12 cellular contexts compared by ENCODE assay signal in the genomic region with DNA sequence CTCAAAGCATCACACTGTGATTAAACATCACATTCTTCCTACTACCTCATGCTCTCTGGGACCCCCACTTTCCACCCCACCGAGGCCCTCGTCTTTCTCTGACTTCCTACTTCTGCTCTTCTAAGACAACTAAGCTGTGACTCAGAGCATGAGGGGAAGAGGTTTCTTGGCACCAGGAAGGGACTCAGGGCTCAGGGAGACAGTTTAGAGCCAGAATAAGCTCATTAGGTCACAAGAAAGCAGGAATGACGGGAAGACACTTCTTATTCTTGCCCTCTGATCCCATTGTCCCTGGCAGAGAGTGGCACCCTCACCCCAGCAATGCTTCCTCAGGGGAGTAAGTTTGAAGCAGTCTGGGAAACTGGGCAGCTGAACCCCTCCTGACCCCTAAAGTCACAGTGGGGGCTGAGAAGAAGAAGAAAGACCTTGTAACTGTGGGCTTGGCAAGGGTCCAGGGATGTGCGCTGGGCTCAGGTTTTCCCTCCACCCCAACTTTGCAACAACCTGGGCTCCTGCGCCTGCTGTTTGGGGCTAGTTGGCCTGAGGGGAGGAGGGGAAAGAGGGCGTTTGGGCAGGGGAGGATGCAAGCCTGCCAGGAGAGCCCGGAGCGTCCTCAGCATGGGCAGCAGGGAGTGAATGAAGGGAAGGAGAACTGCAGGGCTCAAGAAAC.
DNase-seq lines count a peak whose midpoint lies in the region; ATAC-seq, FAIRE-seq and TF ChIP-seq lines count a peak whose summit lies in the region.
"Had no signal": no experiment of that assay in that cellular context is flagged by ENCODE, and none has a peak within 500 bp of the region (broad histone marks: within the 10 kb centered on the region; RNA-seq: fewer than 3 reads in every experiment).

No MANE protein-coding gene starts in this region.

- H3K9ac ChIP-seq in HepG2 (ENCODE audit: insufficient read depth, low read depth, low read length) = no peak overlapping the region

- H3K4me3 ChIP-seq in HepG2 (replicated peaks in 1 of 3; ENCODE audit: insufficient read depth in 1 of 3, low read depth in 2 of 3, low read length in 3 of 3) (no peak overlapping the region), thoracic aorta (peak overlapping the region; percentile 53)

- H3K36me3 ChIP-seq in HepG2 (replicated peaks in 1 of 2; ENCODE audit: control insufficient read depth in 1 of 2, insufficient read depth in 2 of 2, low read length in 2 of 2) (no peaks in the 10 kb centered on the region), thoracic aorta (no peaks in the 10 kb centered on the region)

- no peaks in the 10 kb centered on the region for H3K9me3 ChIP-seq in HepG2 (ENCODE audit: low read length)
- H3K9me3 ChIP-seq in thoracic aorta = no peaks in the 10 kb centered on the region

- FAIRE-seq in HepG2 (lab: Jason Lieb, UNC) = no peak
- FAIRE-seq: GM12891 had no signal

- TF ChIP-seq CTCF in HepG2 (CRISPR knock-in tag; IDR thresholded peaks at IDR 0.05) (no peak), thoracic aorta (IDR thresholded peaks at IDR 0.05) (no peak)

- TF ChIP-seq EP300 in HepG2 (IDR thresholded peaks at IDR 0.05; ENCODE audit: low read depth in 2 of 2, low read length in 2 of 2) (no peak), HepG2 (CRISPR knock-in tag; IDR thresholded peaks at IDR 0.05; ENCODE audit: borderline replicate concordance) (no peak)

- CTCF ChIA-PET in HepG2 (lab: Yijun Ruan, JAX; ENCODE audit: low intra/inter-chr PET ratio, low total read pairs) = no interaction called here

- WGBS in HepG2 (ENCODE audit: low lambda C conversion rate) = 71% methylated on average over 8 of the region's 8 CpGs

- no peak overlapping the region for H2AFZ ChIP-seq in HepG2 (ENCODE audit: low read length)

- peaks cover 0 to 25% of the 10 kb centered on the region in 2 experiments; a peak in 3 of 5 replicates for H3K27me3 ChIP-seq in HepG2 (ENCODE audit: control insufficient read depth in 1 of 2, insufficient read depth in 2 of 2, low read length in 2 of 2)
- H3K27me3 ChIP-seq in thoracic aorta (replicated peaks; ENCODE audit: insufficient read depth) = no peaks in the 10 kb centered on the region

- POLR2A ChIA-PET in HepG2 (lab: Yijun Ruan, JAX) = no interaction called here

- TF ChIP-seq RAD21 in HepG2 (CRISPR knock-in tag; IDR thresholded peaks at IDR 0.05) = no peak

- intact Hi-C loops in HepG2 (cut with micrococcal nuclease; ENCODE audit: unreplicated experiment) = no loop called here

- no peak for TF ChIP-seq POLR2A in HepG2 (IDR thresholded peaks at IDR 0.05; ENCODE audit: insufficient read depth in 1 of 2, low read depth in 2 of 2, low read length in 2 of 2)

- in situ Hi-C loops in HepG2 (cut with HindIII; ENCODE audit: extremely low pct_ligation_motif_present, low pct_unique_long_range_greater_than_20kb) = no loop called here

- peak; percentile 86 for DNase-seq in MV-4-11 (lab: John Stamatoyannopoulos, UW)
- DNase-seq in caudate nucleus (lab: John Stamatoyannopoulos, UW) = no peak
- no peak for DNase-seq in HepG2 (ENCODE audit: low spot score)
- no peak for DNase-seq in thoracic aorta (ENCODE audit: low spot score)
- DNase-seq in NK-92 treated with Interleukin-12 subunit alpha and Interleukin-12 subunit beta, amount 100 ng/mL, for 24 hours (lab: John Stamatoyannopoulos, UW) = no peak
- DNase-seq in NCI-H2107 treated with DMSO at 0.1 percent for 48 hours (lab: John Stamatoyannopoulos, UW; ENCODE audit: unreplicated experiment) = no peak
- no peak for DNase-seq in activated T-cell treated with anti-CD3 and anti-CD28 coated beads, Interleukin-2, amount 50 U/mL, for 1 hour
- DNase-seq in activated CD4-positive, CD25-positive, alpha-beta regulatory T cell treated with anti-CD3 and anti-CD28 coated beads, Interleukin-2, amount 50 U/mL, for 72 hours = no peak
- DNase-seq: activated CD4-positive, alpha-beta T cell treated with anti-CD3 and anti-CD28 coated beads for 36 hours; NCI-H1694 had no signal

- no peaks in the 10 kb centered on the region for H4K20me1 ChIP-seq in HepG2 (ENCODE audit: insufficient read depth, low read length)

- H3K4me1 ChIP-seq in HepG2 (ENCODE audit: insufficient read depth, low read length) = peaks cover 25% of the 10 kb centered on the region
- peaks cover 65 to 97% of the 10 kb centered on the region in 2 donors for H3K4me1 ChIP-seq in thoracic aorta (ENCODE audit: control insufficient read depth in 1 of 2, low read depth in 2 of 2)

- H3K4me2 ChIP-seq in HepG2 (ENCODE audit: low read depth, low read length) = peak overlapping the region; percentile 40; the same call in 1 of the 2 replicates

- H3K27ac ChIP-seq in caudate nucleus (ENCODE audit: low read depth, low read length) = peak overlapping the region; percentile 42
- no peak overlapping the region for H3K27ac ChIP-seq in HepG2 (ENCODE audit: extremely low read length, insufficient read depth, low read length)
- peak overlapping the region; percentile 94 to 97 for H3K27ac ChIP-seq in thoracic aorta

- no TSS peak for BruUV-seq in HepG2 (replicated peaks; lab: Mats Ljungman, UMichigan)

- H3K79me2 ChIP-seq in HepG2 (ENCODE audit: insufficient read depth, low read length) = no peaks in the 10 kb centered on the region

- ATAC-seq in HepG2 (no peak), thoracic aorta (ENCODE audit: insufficient number of reproducible peaks, low FRiP score, low read depth) (no peak)
- ATAC-seq: activated CD4-positive, alpha-beta T cell treated with anti-CD3 and anti-CD28 coated beads for 36 hours; stimulated activated memory B cell treated with anti-CD40 and anti-IgM and Interleukin-4, amounts not matched to agents 10 μg/mL and 1 μg/mL and 100 μg/mL, for 72 hours had no signal

TF ChIP-seq in HepG2, 621 proteins besides CTCF, POLR2A, EP300 and RAD21:
- TF ChIP-seq ZNF577 (CRISPR knock-in tag; IDR thresholded peaks at IDR 0.05; ENCODE audit: borderline replicate concordance, low read depth) (no peak), HBP1 (CRISPR knock-in tag; IDR thresholded peaks at IDR 0.05; ENCODE audit: low read depth) (no peak), ZBTB20 (CRISPR knock-in tag; IDR thresholded peaks at IDR 0.05; ENCODE audit: borderline replicate concordance, low read depth) (no peak), ZNF891 (CRISPR knock-in tag; IDR thresholded peaks at IDR 0.05) (0 out of 2 replicates have a peak, but pooled peaks have one; percentile 15)
- TF ChIP-seq, protein P1, sequence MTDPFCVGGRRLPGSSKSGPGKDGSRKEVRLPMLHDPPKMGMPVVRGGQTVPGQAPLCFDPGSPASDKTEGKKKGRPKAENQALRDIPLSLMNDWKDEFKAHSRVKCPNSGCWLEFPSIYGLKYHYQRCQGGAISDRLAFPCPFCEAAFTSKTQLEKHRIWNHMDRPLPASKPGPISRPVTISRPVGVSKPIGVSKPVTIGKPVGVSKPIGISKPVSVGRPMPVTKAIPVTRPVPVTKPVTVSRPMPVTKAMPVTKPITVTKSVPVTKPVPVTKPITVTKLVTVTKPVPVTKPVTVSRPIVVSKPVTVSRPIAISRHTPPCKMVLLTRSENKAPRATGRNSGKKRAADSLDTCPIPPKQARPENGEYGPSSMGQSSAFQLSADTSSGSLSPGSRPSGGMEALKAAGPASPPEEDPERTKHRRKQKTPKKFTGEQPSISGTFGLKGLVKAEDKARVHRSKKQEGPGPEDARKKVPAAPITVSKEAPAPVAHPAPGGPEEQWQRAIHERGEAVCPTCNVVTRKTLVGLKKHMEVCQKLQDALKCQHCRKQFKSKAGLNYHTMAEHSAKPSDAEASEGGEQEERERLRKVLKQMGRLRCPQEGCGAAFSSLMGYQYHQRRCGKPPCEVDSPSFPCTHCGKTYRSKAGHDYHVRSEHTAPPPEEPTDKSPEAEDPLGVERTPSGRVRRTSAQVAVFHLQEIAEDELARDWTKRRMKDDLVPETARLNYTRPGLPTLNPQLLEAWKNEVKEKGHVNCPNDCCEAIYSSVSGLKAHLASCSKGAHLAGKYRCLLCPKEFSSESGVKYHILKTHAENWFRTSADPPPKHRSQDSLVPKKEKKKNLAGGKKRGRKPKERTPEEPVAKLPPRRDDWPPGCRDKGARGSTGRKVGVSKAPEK (CRISPR knock-in tag; IDR thresholded peaks at IDR 0.05; ENCODE audit: borderline replicate concordance) = no peak
